In the genomic region with DNA sequence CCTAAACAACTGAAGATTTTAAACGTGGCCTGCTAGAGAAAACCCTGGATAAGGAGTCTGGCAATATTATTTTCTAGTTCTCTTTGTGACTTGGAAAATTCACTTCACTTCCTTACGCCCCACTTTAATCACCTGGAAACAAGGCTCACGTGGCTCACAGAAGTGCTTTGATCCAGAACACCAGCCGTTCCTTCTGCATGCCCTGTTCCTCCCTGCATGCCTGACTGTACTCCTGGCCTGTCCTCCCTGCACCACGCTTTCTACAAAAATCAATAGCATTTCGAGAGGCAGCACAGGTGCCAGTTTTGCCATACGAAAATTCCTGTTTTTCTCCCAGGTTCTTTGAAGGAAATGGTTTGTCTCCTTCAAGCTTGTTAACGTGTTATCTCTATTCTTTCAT, we compare ENCODE assay signal across 15 cellular contexts.
A peak's percentile ranks its signal among the peaks of the same experiment; 100 is the strongest.
DNase-seq lines count a peak whose midpoint lies in the region; ATAC-seq and TF ChIP-seq lines count a peak whose summit lies in the region.
"Had no signal": no experiment of that assay in that cellular context is flagged by ENCODE, and none has a peak within 500 bp of the region (broad histone marks: within the 10 kb centered on the region; RNA-seq: fewer than 3 reads in every experiment).

No MANE protein-coding gene starts in this region.

- H3K9me3 Mint-ChIP-seq in H9 (no peaks in the 10 kb centered on the region; a peak in 1 of 5 replicates), nephron (no peaks in the 10 kb centered on the region)
- H3K9me3 Mint-ChIP-seq: CD8-positive, alpha-beta memory T cell had no signal

- H3K4me3 ChIP-seq in epithelial cell of proximal tubule (ENCODE audit: low read depth, low read length) (no peak overlapping the region), upper lobe of right lung (no peak overlapping the region), HAP-1 (no peak overlapping the region)

- peak; percentile 14 for ATAC-seq in upper lobe of right lung

- no peak overlapping the region for H3K4ac ChIP-seq in H9 (ENCODE audit: low read depth, low read length)

- H3K4me1 Mint-ChIP-seq in H9 (peaks cover 9 to 14% of the 10 kb centered on the region in 2 experiments), nephron (peaks cover 24% of the 10 kb centered on the region)
- H3K4me1 Mint-ChIP-seq: CD4-positive, CD25-positive, alpha-beta regulatory T cell; CD8-positive, alpha-beta memory T cell had no signal

- H2AK5ac ChIP-seq in H9 (ENCODE audit: insufficient read length, low read length) = no peak overlapping the region

- no peak overlapping the region for H2BK12ac ChIP-seq in H9 (ENCODE audit: insufficient read length, low read depth, low read length)

- no peak overlapping the region for H3T11ph ChIP-seq in H9 (ENCODE audit: low read length)

- H2BK120ac ChIP-seq in H9 (ENCODE audit: low read depth, low read length, poor library complexity, severe bottlenecking) = no peak overlapping the region

- H3K36me3 Mint-ChIP-seq in H9 (ENCODE audit: insufficient read depth in 1 of 3, low read depth in 3 of 3) = no peaks in the 10 kb centered on the region
- H3K36me3 Mint-ChIP-seq in nephron (ENCODE audit: low read depth) = no peaks in the 10 kb centered on the region
- H3K36me3 Mint-ChIP-seq: CD4-positive, CD25-positive, alpha-beta regulatory T cell; CD8-positive, alpha-beta memory T cell had no signal

- intact Hi-C loops in upper lobe of right lung (cut with DNase I) = no loop called here

- H2BK15ac ChIP-seq in H9 (ENCODE audit: low read depth, low read length) = no peak overlapping the region

- no peak overlapping the region for H3K9ac ChIP-seq in H9 (ENCODE audit: extremely low read depth, insufficient read length, low read length)

- H3K27me3 ChIP-seq in H9 (ENCODE audit: insufficient read depth, low read length) (no peaks in the 10 kb centered on the region), upper lobe of right lung (no peaks in the 10 kb centered on the region), HAP-1 (ENCODE audit: low read depth) (no peaks in the 10 kb centered on the region)
- H3K27me3 ChIP-seq: BE2C had no signal

- H3K36me3 ChIP-seq in upper lobe of right lung (no peaks in the 10 kb centered on the region), HAP-1 (replicated peaks) (no peaks in the 10 kb centered on the region)
- H3K36me3 ChIP-seq: BE2C had no signal

- H4K5ac ChIP-seq in H9 (ENCODE audit: insufficient read length, low read depth, low read length) = no peak overlapping the region

- no peak overlapping the region for H3K56ac ChIP-seq in H9 (ENCODE audit: insufficient read length, low read depth, low read length)

- in situ Hi-C loops in HAP-1 (cut with MboI; ENCODE audit: low sequenced_read_pairs) = no loop called here

- H3K9me3 ChIP-seq in H9 (ENCODE audit: control insufficient read depth, low read depth, low read length) = no peaks in the 10 kb centered on the region
- H3K9me3 ChIP-seq in upper lobe of right lung = no peaks in the 10 kb centered on the region
- no peaks in the 10 kb centered on the region for H3K9me3 ChIP-seq in HAP-1
- H3K9me3 ChIP-seq: BE2C had no signal

- no peak overlapping the region for H2AFZ ChIP-seq in H9 (ENCODE audit: low read length)

- no peaks in the 10 kb centered on the region for H3K27me3 Mint-ChIP-seq in H9 (ENCODE audit: low read depth)
- no peaks in the 10 kb centered on the region for H3K27me3 Mint-ChIP-seq in nephron (ENCODE audit: low read depth)
- H3K27me3 Mint-ChIP-seq: CD4-positive, CD25-positive, alpha-beta regulatory T cell had no signal

- no peak overlapping the region for H2BK5ac ChIP-seq in H9 (ENCODE audit: insufficient read length, low read length)

- DNase-seq in H9 (no peak), epithelial cell of proximal tubule (ENCODE audit: low read depth) (peak; percentile 33), upper lobe of right lung (no peak), NCI-H2196 treated with DMSO at 0.1 percent for 48 hours (lab: John Stamatoyannopoulos, UW; ENCODE audit: unreplicated experiment) (no peak), HAP-1 (ENCODE audit: low spot score in 2 of 2) (no peak)
- DNase-seq in stimulated activated CD4-positive, alpha-beta T cell treated with anti-CD3 and anti-CD28 coated beads, Interleukin-4, amount 100 ng/mL, for 1 hour = no peak
- DNase-seq: BE2C; C1 segment of cervical spinal cord; CD4-positive, CD25-positive, alpha-beta regulatory T cell; CD8-positive, alpha-beta memory T cell; COR-L47; DMS 273 treated with DMSO at 0.1 percent for 48 hours; GOT3; H7 had no signal

- H4K91ac ChIP-seq in H9 (ENCODE audit: insufficient read length, low read depth, low read length) = no peak overlapping the region

- no peak overlapping the region for H2BK20ac ChIP-seq in H9 (ENCODE audit: low read depth, low read length, poor library complexity, severe bottlenecking)

- no peak overlapping the region for H3K18ac ChIP-seq in H9 (ENCODE audit: insufficient read length, low read depth, low read length)

- no peaks in the 10 kb centered on the region for H4K20me1 ChIP-seq in H9 (ENCODE audit: control insufficient read depth, insufficient read depth, insufficient read length)

- no peak overlapping the region for H3K4me2 ChIP-seq in H9 (ENCODE audit: insufficient read depth, insufficient read length, low read length)

- H3K23me2 ChIP-seq in H9 (ENCODE audit: insufficient read length, low read depth, low read length, poor library complexity, severe bottlenecking) = no peaks in the 10 kb centered on the region

- TF ChIP-seq CTCF in H9 (conservative IDR thresholded peaks at IDR 0.05) (no peak), epithelial cell of proximal tubule (conservative IDR thresholded peaks at IDR 0.05; ENCODE audit: low read depth, low read length) (no peak), nephron (IDR thresholded peaks at IDR 0.05; ENCODE audit: unreplicated experiment in 3 of 3) (no peak), upper lobe of right lung (IDR thresholded peaks at IDR 0.05) (no peak)

- H3K4me1 ChIP-seq in H9 (ENCODE audit: insufficient read depth, low read length) (peaks cover 6% of the 10 kb centered on the region; the same call in 1 of the 2 replicates), upper lobe of right lung (no peaks in the 10 kb centered on the region), HAP-1 (no peaks in the 10 kb centered on the region)

- H3K14ac ChIP-seq in H9 (ENCODE audit: insufficient read depth, low read length) = 0 out of 2 replicates have a peak overlapping the region, but pooled peaks have one; percentile 24

- no peak overlapping the region for H4K8ac ChIP-seq in H9 (replicated peaks; ENCODE audit: insufficient read length, low read depth, low read length)

- no peaks in the 10 kb centered on the region for H3K79me2 ChIP-seq in H9 (ENCODE audit: insufficient read depth, low read length)

- H3K4me3 Mint-ChIP-seq in H9 (no peak overlapping the region), nephron (no peak overlapping the region)
- H3K4me3 Mint-ChIP-seq: CD4-positive, CD25-positive, alpha-beta regulatory T cell; CD8-positive, alpha-beta memory T cell had no signal

- no peak overlapping the region for H3K23ac ChIP-seq in H9 (ENCODE audit: insufficient read length, low read depth, low read length)

- H3K79me1 ChIP-seq in H9 (ENCODE audit: insufficient read depth, low read depth, low read length, poor library complexity, severe bottlenecking) = no peaks in the 10 kb centered on the region

- H3K27ac ChIP-seq in H9 (ENCODE audit: insufficient read length, low read depth, low read length) (no peak overlapping the region), upper lobe of right lung (no peak overlapping the region)

- no peak overlapping the region for H3K27ac Mint-ChIP-seq in H9
- H3K27ac Mint-ChIP-seq in nephron = peak overlapping the region in 2 of 3 experiments; percentile 12 to 34
- H3K27ac Mint-ChIP-seq: CD4-positive, CD25-positive, alpha-beta regulatory T cell; CD8-positive, alpha-beta memory T cell had no signal

- no CpG with 5 or more reads among the region's 8 CpGs for WGBS in H9 (ENCODE audit: extremely low coverage, insufficient read length, low lambda C conversion rate)

Comparison
In these comparisons a context has a peak if more than half of its experiments do, and no peak if none do; other contexts are left out.
1. H3K27ac Mint-ChIP-seq: peak in nephron (2 of 3); none in H9 (0 of 3).